ENCODE assay signal across 23 cellular contexts in the genomic region with DNA sequence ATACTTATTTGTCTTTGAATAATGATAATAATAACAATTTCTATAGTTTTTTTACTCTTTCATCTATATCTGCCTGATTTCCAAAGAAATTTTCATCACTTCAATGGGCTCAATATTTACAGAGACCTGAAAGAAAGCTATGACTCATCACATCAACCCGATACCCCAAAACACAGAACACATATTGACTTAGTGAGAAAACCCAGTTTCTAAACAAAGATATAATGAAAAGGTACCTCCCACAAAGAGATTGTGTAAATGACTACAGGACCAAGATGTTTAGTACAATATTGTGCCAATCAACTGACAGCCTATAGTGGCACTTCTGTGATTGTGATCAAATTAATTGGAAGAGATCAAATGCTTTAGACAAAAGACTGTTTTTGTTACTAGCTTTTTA.
"Had no signal": no experiment of that assay in that cellular context is flagged by ENCODE, and none has a peak within 500 bp of the region (broad histone marks: within the 10 kb centered on the region; RNA-seq: fewer than 3 reads in every experiment).

No MANE protein-coding gene starts in this region.

- H3K36me3 ChIP-seq: esophagus squamous epithelium, heart right ventricle, lower lobe of right lung, ovary, spleen, thoracic aorta, tibial nerve, upper lobe of left lung had no signal

- DNase-seq: cortex of kidney; effector memory CD8-positive, alpha-beta T cell; erythroblast; esophagus squamous epithelium; foreskin melanocyte; glutamatergic neuron; heart right ventricle; hippocampal formation; left ventricle myocardium superior; lower lobe of right lung; natural killer cell; occipital lobe; ovary; posterior cingulate gyrus; psoas muscle; right cardiac atrium; spleen; stimulated activated CD4-positive, alpha-beta T cell treated with anti-CD3 and anti-CD28 coated beads, Interleukin-4, amount 100 ng/mL, for 4 hours; upper lobe of left lung had no signal

- H3K4me1 ChIP-seq: esophagus squamous epithelium, heart right ventricle, lower lobe of right lung, psoas muscle, spleen, tibial nerve, upper lobe of left lung had no signal

- H3K27ac ChIP-seq: esophagus squamous epithelium, heart right ventricle, lower lobe of right lung, ovary, psoas muscle, skin epidermis, spleen, thoracic aorta, tibial nerve, upper lobe of left lung had no signal

- H3K4me3 ChIP-seq: esophagus squamous epithelium, heart right ventricle, lower lobe of right lung, ovary, psoas muscle, skin epidermis, spleen, thoracic aorta, tibial nerve, upper lobe of left lung had no signal

- H3K9me3 ChIP-seq: esophagus squamous epithelium, heart right ventricle, lower lobe of right lung, ovary, psoas muscle, spleen, thoracic aorta, tibial nerve, upper lobe of left lung had no signal

- ATAC-seq: effector memory CD8-positive, alpha-beta T cell; heart right ventricle; left ventricle myocardium superior; lower lobe of right lung; natural killer cell; psoas muscle; right cardiac atrium; stimulated activated memory B cell treated with anti-CD40 and anti-IgM and Interleukin-4, amounts not matched to agents 10 μg/mL and 1 μg/mL and 100 μg/mL, for 72 hours had no signal

- H3K27me3 ChIP-seq: esophagus squamous epithelium, heart right ventricle, ovary, spleen, tibial nerve, upper lobe of left lung had no signal
